Comparison of ENCODE assay signal across 9 cellular contexts in genomic region chr21:46298083-46298412, GRCh38. TPM values are rescaled to one million over a fixed set of nuclear protein-coding genes. Genes with fewer than 3 reads are reported as not detected.
DNase-seq lines count a peak whose midpoint lies in the region; ATAC-seq and TF ChIP-seq lines count a peak whose summit lies in the region.
"Had no signal": no experiment of that assay in that cellular context is flagged by ENCODE, and none has a peak within 500 bp of the region (broad histone marks: within the 10 kb centered on the region; RNA-seq: fewer than 3 reads in every experiment).

No MANE protein-coding gene starts in this region.

- H3K27ac Mint-ChIP-seq in CD14-positive monocyte (peak overlapping the region in 2 of 7 donors; percentile 30 to 55), osteocyte (ENCODE audit: unreplicated experiment) (no peak overlapping the region)

- H3K4me1 Mint-ChIP-seq in CD14-positive monocyte (peaks cover 20% of the 10 kb centered on the region), osteocyte (ENCODE audit: unreplicated experiment) (peaks cover 11% of the 10 kb centered on the region)

- no peak for TF ChIP-seq POLR2A in IMR-90 (IDR thresholded peaks at IDR 0.05; ENCODE audit: low read depth, low read length)

- H3K27ac ChIP-seq in IMR-90 (ENCODE audit: insufficient read depth, low read length) = no peak overlapping the region
- no peak overlapping the region for H3K27ac ChIP-seq in neuronal stem cell (replicated peaks; ENCODE audit: low read length)

- H3K9me3 Mint-ChIP-seq in CD14-positive monocyte = peaks cover 0 to 17% (median 7%) of the 10 kb centered on the region in 7 donors
- H3K9me3 Mint-ChIP-seq in osteocyte (ENCODE audit: unreplicated experiment) = no peaks in the 10 kb centered on the region

- H2AK5ac ChIP-seq in IMR-90 (ENCODE audit: low read depth, low read length) (no peak overlapping the region), neuronal stem cell (ENCODE audit: low read depth, low read length) (no peak overlapping the region)

- H3K27me3 Mint-ChIP-seq in CD14-positive monocyte (ENCODE audit: low read depth in 3 of 3) = peaks cover 5 to 46% (median 18%) of the 10 kb centered on the region in 3 donors
- H3K27me3 Mint-ChIP-seq in osteocyte (ENCODE audit: unreplicated experiment) = no peaks in the 10 kb centered on the region

- no peak overlapping the region for H2BK20ac ChIP-seq in IMR-90 (ENCODE audit: low read depth, low read length)

- TF ChIP-seq RAD21 in IMR-90 (IDR thresholded peaks at IDR 0.05; ENCODE audit: low read length) = no peak

- dilution Hi-C loops in IMR-90 (cut with HindIII; ENCODE audit: low sequenced_read_pairs, unreplicated experiment) = no loop called here

- no peak overlapping the region for H3K9ac ChIP-seq in IMR-90 (ENCODE audit: low read depth, low read length)
- no peak overlapping the region for H3K9ac ChIP-seq in neuronal stem cell (ENCODE audit: low read depth, low read length, poor library complexity)

- H3K9me1 ChIP-seq in IMR-90 (ENCODE audit: insufficient read depth, low read length) = no peaks in the 10 kb centered on the region; the same call in 1 of the 2 replicates

- in situ Hi-C loops in IMR-90 (cut with MboI; ENCODE audit: low sequenced_read_pairs) = no loop called here

- ATAC-seq in IMR-90 (ENCODE audit: low read depth) (no peak), esophagus mucosa (peak; percentile 49)
- ATAC-seq in activated CD4-positive, CD25-positive, alpha-beta regulatory T cell treated with anti-CD3 and anti-CD28 coated beads, Interleukin-2, amount 50 U/mL, for 24 hours = no peak

- H2AFZ ChIP-seq in IMR-90 (replicated peaks; ENCODE audit: low read length, poor library complexity) (peak overlapping the region; percentile 58), neuronal stem cell (ENCODE audit: low read length) (no peak overlapping the region)

- DNase-seq in CD14-positive monocyte (ENCODE audit: low spot score) (no peak), IMR-90 (no peak), neuronal stem cell (ENCODE audit: low spot score) (no peak), A172 (ENCODE audit: low spot score) (no peak), osteocyte (ENCODE audit: extremely low spot score, unreplicated experiment) (no peak), NCI-H446 (lab: John Stamatoyannopoulos, UW) (no peak)
- DNase-seq: effector CD4-positive, alpha-beta T cell had no signal

- H4K91ac ChIP-seq in IMR-90 (ENCODE audit: insufficient read depth, low read depth, low read length) (no peak overlapping the region), neuronal stem cell (ENCODE audit: low read depth, low read length, poor library complexity) (no peak overlapping the region)

- H3K9me3 ChIP-seq in IMR-90 (ENCODE audit: control insufficient read depth, insufficient read depth, low read length) (no peaks in the 10 kb centered on the region), neuronal stem cell (replicated peaks in 1 of 2; ENCODE audit: control insufficient read depth in 2 of 2, insufficient read depth in 1 of 2, low read depth in 1 of 2, low read length in 2 of 2) (peaks cover 3 to 6% of the 10 kb centered on the region in 2 donors)

- H2BK12ac ChIP-seq in neuronal stem cell (ENCODE audit: low read length) = no peak overlapping the region

- H2BK15ac ChIP-seq in IMR-90 (ENCODE audit: low read depth, low read length) = no peak overlapping the region
- H2BK15ac ChIP-seq in neuronal stem cell (ENCODE audit: low read length) = no peak overlapping the region

- H2BK120ac ChIP-seq in IMR-90 (ENCODE audit: low read depth, low read length) (peak overlapping the region; percentile 14; the same call in 1 of the 2 replicates), neuronal stem cell (ENCODE audit: low read depth, low read length) (no peak overlapping the region)

- intact Hi-C loops in CD14-positive monocyte (cut with micrococcal nuclease) (no loop called here), IMR-90 (cut with micrococcal nuclease) (no loop called here)

- no TSS peak for BruUV-seq in IMR-90 (replicated peaks; lab: Mats Ljungman, UMichigan)

- peaks cover 3% of the 10 kb centered on the region; the same call in 1 of the 2 replicates for H3K36me3 ChIP-seq in IMR-90 (ENCODE audit: control insufficient read depth, insufficient read depth, low read length)
- peaks cover 22 to 40% of the 10 kb centered on the region in 2 donors for H3K36me3 ChIP-seq in neuronal stem cell (replicated peaks in 1 of 2; ENCODE audit: control insufficient read depth in 2 of 2, insufficient read depth in 2 of 2, low read length in 2 of 2)

- H3K4ac ChIP-seq in IMR-90 (ENCODE audit: low read depth, low read length) (no peak overlapping the region; the same call in 1 of the 2 replicates), neuronal stem cell (ENCODE audit: low read length) (no peak overlapping the region)

- H3K4me1 ChIP-seq in IMR-90 (ENCODE audit: control insufficient read depth, insufficient read depth, low read length) (peaks cover 11% of the 10 kb centered on the region), neuronal stem cell (ENCODE audit: control insufficient read depth in 2 of 2, insufficient read depth in 1 of 2, low read depth in 1 of 2, low read length in 2 of 2) (peaks cover 2 to 6% of the 10 kb centered on the region in 2 donors)

- no peak overlapping the region for H2BK5ac ChIP-seq in IMR-90 (ENCODE audit: low read depth, low read length, poor library complexity, severe bottlenecking)
- no peak overlapping the region for H2BK5ac ChIP-seq in neuronal stem cell (ENCODE audit: low read length)

- no peaks in the 10 kb centered on the region; the same call in 1 of the 2 replicates for H4K20me1 ChIP-seq in IMR-90 (ENCODE audit: insufficient read depth, low read length)

- H3K79me1 ChIP-seq in IMR-90 (ENCODE audit: low read depth in 1 of 2, low read length in 2 of 2) (0 out of 4 replicates have a peak, but pooled peaks cover 0 to 3% of the 10 kb centered on the region in 2 experiments), neuronal stem cell (ENCODE audit: low read depth, low read length) (peaks cover 2% of the 10 kb centered on the region)

- H3K36me3 Mint-ChIP-seq in CD14-positive monocyte (peaks cover 16 to 31% of the 10 kb centered on the region in 2 donors), osteocyte (ENCODE audit: unreplicated experiment) (peaks cover 4% of the 10 kb centered on the region)

- H3K14ac ChIP-seq in IMR-90 (replicated peaks; ENCODE audit: low read depth, low read length) (no peak overlapping the region), neuronal stem cell (ENCODE audit: low read length) (no peak overlapping the region)

- H3K18ac ChIP-seq in IMR-90 (ENCODE audit: low read depth, low read length) (no peak overlapping the region), neuronal stem cell (ENCODE audit: low read length) (peak overlapping the region; percentile 70)

- H4K8ac ChIP-seq in IMR-90 (ENCODE audit: low read depth in 2 of 2, low read length in 2 of 2) (no peak overlapping the region; a peak in 1 of 4 replicates), neuronal stem cell (ENCODE audit: low read depth, low read length) (no peak overlapping the region)

- no peak overlapping the region for H3K56ac ChIP-seq in IMR-90 (ENCODE audit: extremely low read depth, insufficient read depth, low read length)

- no peak overlapping the region; the same call in 1 of the 2 replicates for H3K4me2 ChIP-seq in IMR-90 (ENCODE audit: low read depth, low read length)
- H3K4me2 ChIP-seq in neuronal stem cell (ENCODE audit: insufficient read depth, low read length, poor library complexity, severe bottlenecking) = peak overlapping the region; percentile 51

- WGBS in IMR-90 (ENCODE audit: extremely low coverage in 2 of 2, insufficient read length in 1 of 2), 2 experiments = 50% methylated on average over 2 of the region's 18 CpGs; no CpG with 5 or more reads in 1 of the 2 experiments
- WGBS in neuronal stem cell (ENCODE audit: extremely low coverage in 2 of 2, insufficient read length in 2 of 2, insufficient replicate concordance in 1 of 2), 2 donors = no CpG with 5 or more reads among the region's 18 CpGs

- no peak overlapping the region for H3K4me3 ChIP-seq in IMR-90 (ENCODE audit: insufficient read depth, low read depth, low read length)
- no peak overlapping the region for H3K4me3 ChIP-seq in neuronal stem cell (ENCODE audit: low read length in 2 of 2)

- H3K27me3 ChIP-seq in IMR-90 (ENCODE audit: control insufficient read depth, insufficient read depth, low read length) (no peaks in the 10 kb centered on the region), neuronal stem cell (ENCODE audit: control insufficient read depth in 3 of 3, insufficient read depth in 3 of 3, low read depth in 1 of 3, low read length in 3 of 3) (no peaks in the 10 kb centered on the region)

- no peak overlapping the region for H2AK9ac ChIP-seq in IMR-90 (replicated peaks; ENCODE audit: low read depth, low read length, poor library complexity)

- CTCF ChIA-PET in IMR-90 (lab: Yijun Ruan, JAX) = no interaction called here

- H4K5ac ChIP-seq in IMR-90 (ENCODE audit: low read depth, low read length) = peak overlapping the region; percentile 48; the same call in 1 of the 2 replicates

- H3K4me3 Mint-ChIP-seq in CD14-positive monocyte (peak overlapping the region; percentile 74 to 86), osteocyte (ENCODE audit: unreplicated experiment) (no peak overlapping the region)

- POLR2A ChIA-PET in IMR-90 (lab: Charles Lee; ENCODE audit: unreplicated experiment) = interaction anchor here (0.7 kb wide), 1 partner anchor 11 kb away, joined by 3 read pairs; no protein-coding TSS in a partner anchor

- H3K23ac ChIP-seq in IMR-90 (ENCODE audit: low read depth, low read length) = no peak overlapping the region
- no peak overlapping the region for H3K23ac ChIP-seq in neuronal stem cell (ENCODE audit: low read depth, low read length, poor library complexity)

- TF ChIP-seq CTCF in CD14-positive monocyte (IDR thresholded peaks at IDR 0.05) = no peak
- TF ChIP-seq CTCF in IMR-90 (conservative IDR thresholded peaks at IDR 0.05; ENCODE audit: low read depth, low read length) = no peak
- no peak for TF ChIP-seq CTCF in osteocyte (IDR thresholded peaks at IDR 0.05)

RNA-seq across cellular contexts. Expression of gene YBEY, which starts 11.9 kb away (rescaled TPM):
- polyA plus RNA-seq in CD14-positive monocyte (1 to 10 TPM; 4.1 to 5.2 TPM), IMR-90 (2012; rRNA removed) (22.1 and 26.2 TPM in 2 replicates)
- total RNA-seq in IMR-90 (2012; rRNA removed) (5.9 and 7.8 TPM in 2 replicates), esophagus mucosa (11.9 TPM), osteocyte (17.9 and 18.2 TPM in 2 replicates)
- polyA plus RNA-seq in IMR-90 (2012; cell fraction: cytosol; rRNA removed) = 8.8 and 10.5 TPM in 2 replicates
- 4.2 and 16.5 TPM in 2 replicates for polyA plus RNA-seq in IMR-90 (2012; cell fraction: nucleus; rRNA removed; ENCODE audit: low replicate concordance)
- 36.3 TPM for polyA plus RNA-seq in neuronal stem cell (2013, experiment 1 of 2)
- polyA plus RNA-seq in neuronal stem cell (2013, experiment 2 of 2) = 33.5 TPM
- total RNA-seq in A172 (2014; rRNA removed; shearing (Covaris generic)) = 13.7 and 25.5 TPM in 2 replicates

RNA-seq across cellular contexts. Expression of gene MCM3AP, which starts 12.6 kb away (rescaled TPM):
- polyA plus RNA-seq in CD14-positive monocyte (10 to 100 TPM; 30.9 to 32.7 TPM), IMR-90 (2012; rRNA removed) (40.3 and 46.5 TPM in 2 replicates)
- total RNA-seq in IMR-90 (2012; rRNA removed) (63.1 and 67.5 TPM in 2 replicates), esophagus mucosa (53.6 TPM), osteocyte (99.4 and 105 TPM in 2 replicates)
- 24.7 and 30.3 TPM in 2 replicates for polyA plus RNA-seq in IMR-90 (2012; cell fraction: cytosol; rRNA removed)
- 121 and 171 TPM in 2 replicates for polyA plus RNA-seq in IMR-90 (2012; cell fraction: nucleus; rRNA removed; ENCODE audit: low replicate concordance)
- polyA plus RNA-seq in neuronal stem cell (2013, experiment 1 of 2) = 40.7 TPM
- polyA plus RNA-seq in neuronal stem cell (2013, experiment 2 of 2) = 38.0 TPM
- 57.6 and 61.7 TPM in 2 replicates for total RNA-seq in A172 (2014; rRNA removed; shearing (Covaris generic))

RNA-seq across cellular contexts. Expression of gene C21orf58, which starts 25.6 kb away (rescaled TPM):
- polyA plus RNA-seq in CD14-positive monocyte (under 1 TPM; 0.15 to 0.21 TPM), IMR-90 (2012; rRNA removed) (5.3 and 6.2 TPM in 2 replicates)
- total RNA-seq in IMR-90 (2012; rRNA removed) (2.5 and 2.7 TPM in 2 replicates), esophagus mucosa (4.7 TPM), osteocyte (6.9 and 9.1 TPM in 2 replicates)
- 2.8 and 3.1 TPM in 2 replicates for polyA plus RNA-seq in IMR-90 (2012; cell fraction: cytosol; rRNA removed)
- polyA plus RNA-seq in IMR-90 (2012; cell fraction: nucleus; rRNA removed; ENCODE audit: low replicate concordance) = 20.8 and 32.3 TPM in 2 replicates
- 29.5 TPM for polyA plus RNA-seq in neuronal stem cell (2013, experiment 1 of 2)
- polyA plus RNA-seq in neuronal stem cell (2013, experiment 2 of 2) = 29.2 TPM
- 7.8 and 8.9 TPM in 2 replicates for total RNA-seq in A172 (2014; rRNA removed; shearing (Covaris generic))

RNA-seq across cellular contexts. Expression of gene PCNT, which starts 25.9 kb away (rescaled TPM):
- polyA plus RNA-seq in CD14-positive monocyte = 1 to 10 TPM; 4.2 to 5.1 TPM
- 10.0 and 14.2 TPM in 2 replicates for total RNA-seq in IMR-90 (2012; rRNA removed)
- polyA plus RNA-seq in IMR-90 (2012; rRNA removed) = 19.4 and 19.5 TPM in 2 replicates
- 7.2 and 7.8 TPM in 2 replicates for polyA plus RNA-seq in IMR-90 (2012; cell fraction: cytosol; rRNA removed)
- polyA plus RNA-seq in IMR-90 (2012; cell fraction: nucleus; rRNA removed; ENCODE audit: low replicate concordance) = 49.9 and 70.7 TPM in 2 replicates
- 18.1 TPM for total RNA-seq in esophagus mucosa
- polyA plus RNA-seq in neuronal stem cell (2013, experiment 1 of 2) = 11.1 TPM
- 10.6 TPM for polyA plus RNA-seq in neuronal stem cell (2013, experiment 2 of 2)
- 20.1 and 20.5 TPM in 2 replicates for total RNA-seq in A172 (2014; rRNA removed; shearing (Covaris generic))
- 38.9 and 42.5 TPM in 2 replicates for total RNA-seq in osteocyte
